In the genomic region with DNA sequence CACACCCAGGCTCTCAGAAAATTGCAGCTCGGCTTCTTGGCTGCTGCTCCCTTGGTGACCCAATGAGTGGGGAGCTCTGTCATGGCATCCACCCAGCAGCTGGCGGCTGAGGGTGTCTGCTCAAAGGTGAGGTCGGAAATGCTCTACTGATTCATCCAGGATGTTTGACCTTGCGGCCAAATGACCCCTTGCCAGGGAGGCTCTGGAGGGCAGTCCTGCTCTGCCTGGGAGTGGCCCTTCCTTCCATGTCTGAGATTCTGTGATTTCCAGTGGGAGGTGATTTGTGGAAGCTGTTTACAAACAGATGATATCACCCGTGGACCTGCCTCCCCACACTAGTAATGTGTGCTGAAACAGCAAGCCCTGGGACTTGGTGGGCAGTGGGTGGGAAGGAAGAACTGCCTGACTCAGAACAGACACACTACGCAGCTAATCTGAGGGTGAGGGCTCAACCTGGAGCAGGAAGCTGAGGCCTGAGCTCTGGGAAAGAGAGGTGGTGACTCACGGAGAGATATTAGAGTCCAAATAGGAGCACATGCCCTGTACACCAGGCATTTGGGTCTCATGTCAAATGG, we compare ENCODE assay signal across 1 cellular context.
TF ChIP-seq lines count a peak whose summit lies in the region.

No MANE protein-coding gene starts in this region.

TF ChIP-seq in endothelial cell of umbilical vein, 7 proteins besides CTCF, POLR2A, EP300 and RAD21 (continued from another document):
- TF ChIP-seq FOS (IDR thresholded peaks at IDR 0.05; ENCODE audit: borderline replicate concordance, insufficient read depth, low read length): peak; percentile 72
- no peak for TF ChIP-seq JUN (IDR thresholded peaks at IDR 0.05; ENCODE audit: borderline replicate concordance, insufficient read depth, insufficient read length, low read depth)
- TF ChIP-seq GATA2 (IDR thresholded peaks at IDR 0.05; ENCODE audit: insufficient read depth, insufficient read length, low read depth, low read length): peak; percentile 68
